Comparison of ENCODE assay signal across 8 cellular contexts in the genomic region with DNA sequence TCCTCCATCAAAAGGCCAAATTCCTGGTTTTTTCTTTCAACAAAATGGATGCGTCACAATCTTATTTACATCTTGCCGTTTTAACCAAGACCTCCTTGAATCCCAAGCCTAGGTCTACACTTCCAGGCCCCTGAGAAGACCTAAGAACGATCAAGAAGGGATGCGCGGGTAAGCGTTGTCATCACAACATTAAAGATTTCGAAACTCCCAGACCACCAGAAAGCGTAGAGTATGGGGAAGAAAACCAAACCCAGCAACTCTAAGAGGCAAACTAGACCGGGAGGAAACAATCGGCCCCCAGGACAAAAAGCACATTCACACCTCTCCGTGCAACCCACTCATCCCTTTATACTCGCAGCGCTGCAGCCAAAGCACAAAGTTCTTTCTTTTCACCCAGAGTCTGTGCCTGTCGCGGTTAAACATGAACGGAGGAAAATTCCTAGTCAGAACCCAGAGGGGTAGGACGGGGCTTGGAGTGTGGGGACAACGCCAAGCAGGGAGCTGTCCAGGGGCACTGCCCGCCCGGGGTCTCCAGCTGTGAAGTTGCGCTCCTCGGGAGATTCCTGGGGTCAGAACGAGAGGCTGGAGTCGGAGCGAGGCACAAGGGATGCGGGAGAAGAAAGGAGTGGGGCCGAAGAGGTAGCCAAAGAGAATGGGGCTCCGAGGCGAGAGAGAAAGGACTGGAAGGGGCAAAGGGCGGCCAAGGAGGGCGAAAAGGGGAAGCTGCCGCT. TPM values are rescaled to one million over a fixed set of nuclear protein-coding genes. Genes with fewer than 3 reads are reported as not detected.
DNase-seq lines count a peak whose midpoint lies in the region; ATAC-seq and TF ChIP-seq lines count a peak whose summit lies in the region.

No MANE protein-coding gene starts in this region.

- TF ChIP-seq CTCF in heart right ventricle (IDR thresholded peaks at IDR 0.05) (no peak), prostate gland (IDR thresholded peaks at IDR 0.05) (no peak)

- H3K9me3 ChIP-seq in heart right ventricle (no peaks in the 10 kb centered on the region), prostate gland (no peaks in the 10 kb centered on the region)

- H3K9me3 Mint-ChIP-seq in activated naive CD4-positive, alpha-beta T cell treated with anti-CD3 and anti-CD28 coated beads for 36 hours: no peaks in the 10 kb centered on the region

- peak in 6 of 8 donors; percentile 1 to 54 (median 3) for ATAC-seq in heart right ventricle

- peaks cover 9% of the 10 kb centered on the region for H3K36me3 Mint-ChIP-seq in activated naive CD4-positive, alpha-beta T cell treated with anti-CD3 and anti-CD28 coated beads for 36 hours (ENCODE audit: low read depth)

- intact Hi-C loops in activated naive CD4-positive, alpha-beta T cell treated with anti-CD3 and anti-CD28 coated beads for 36 hours (cut with micrococcal nuclease): loop anchor here (1.0 to 10.0 kb wide), 8 partner anchors 265 to 755 kb away; a partner anchor contains a TSS
- intact Hi-C loops in heart right ventricle (cut with DNase I): loop anchor here in 9 of 10 donors (5.0 to 10.0 kb wide), 10 partner anchors 175 to 753 kb away; a partner anchor contains a TSS
- intact Hi-C loops in prostate gland (cut with DNase I): loop anchor here (5.0 to 10.0 kb wide), 4 partner anchors 315 to 753 kb away; a partner anchor contains a TSS

- H3K27me3 ChIP-seq in heart right ventricle (no peaks in the 10 kb centered on the region), prostate gland (replicated peaks; ENCODE audit: insufficient read depth) (no peaks in the 10 kb centered on the region)

- H3K4me1 ChIP-seq in heart right ventricle: peaks cover 0 to 64% (median 51%) of the 10 kb centered on the region in 9 donors
- H3K4me1 ChIP-seq in prostate gland (replicated peaks): no peaks in the 10 kb centered on the region

- H3K27ac ChIP-seq in heart right ventricle: peak overlapping the region; percentile 87 to 99 (median 93)
- H3K27ac ChIP-seq in prostate gland: peak overlapping the region; percentile 97

- H3K4me1 Mint-ChIP-seq in activated naive CD4-positive, alpha-beta T cell treated with anti-CD3 and anti-CD28 coated beads for 36 hours (ENCODE audit: low read depth): peaks cover 60% of the 10 kb centered on the region

- H3K27me3 Mint-ChIP-seq in activated naive CD4-positive, alpha-beta T cell treated with anti-CD3 and anti-CD28 coated beads for 36 hours (ENCODE audit: low read depth): no peaks in the 10 kb centered on the region

- H3K27ac Mint-ChIP-seq in activated naive CD4-positive, alpha-beta T cell treated with anti-CD3 and anti-CD28 coated beads for 36 hours: peak overlapping the region; percentile 92

- CTCF ChIA-PET in activated naive CD4-positive, alpha-beta T cell treated with anti-CD3 and anti-CD28 coated beads for 36 hours (lab: Charles Lee): interaction anchor here (1.0 kb wide), 1 partner anchor 401 kb away, joined by 4 read pairs; no protein-coding TSS in a partner anchor

- peak; percentile 64 for DNase-seq in DMS53 (lab: John Stamatoyannopoulos, UW)
- DNase-seq in DMS53 treated with DMSO at 0.1 percent for 48 hours (lab: John Stamatoyannopoulos, UW; ENCODE audit: unreplicated experiment): no peak
- peak; percentile 68 for DNase-seq in HT-29 (ENCODE audit: low spot score)
- peak; percentile 48 for DNase-seq in activated naive CD4-positive, alpha-beta T cell treated with anti-CD3 and anti-CD28 coated beads for 36 hours
- no peak for DNase-seq in heart right ventricle
- peak; percentile 19 for DNase-seq in prostate gland (ENCODE audit: low spot score)
- no peak for DNase-seq in foreskin melanocyte
- no peak for DNase-seq in epidermal melanocyte (ENCODE audit: insufficient read length, low spot score)

- TF ChIP-seq POLR2A in prostate gland (IDR thresholded peaks at IDR 0.05): no peak

- H3K36me3 ChIP-seq in heart right ventricle: peaks cover 0 to 20% (median 12%) of the 10 kb centered on the region in 9 donors
- H3K36me3 ChIP-seq in prostate gland: no peaks in the 10 kb centered on the region

- 0 to 1% methylated on average over 31 to 32 of the region's 32 CpGs for WGBS in heart right ventricle, 2 donors
- WGBS in prostate gland: under 1% methylated on average over 32 of the region's 32 CpGs

- H3K4me3 ChIP-seq in heart right ventricle (peak overlapping the region; percentile 73 to 99 (median 93)), prostate gland (peak overlapping the region; percentile 81 to 90)

- H3K4me3 Mint-ChIP-seq in activated naive CD4-positive, alpha-beta T cell treated with anti-CD3 and anti-CD28 coated beads for 36 hours: peak overlapping the region; percentile 94

RNA-seq across cellular contexts. Expression of a gene that starts 0.7 kb away (rescaled TPM):
- 44.3 and 46.3 TPM in 2 replicates for total RNA-seq in HT-29 (2014; rRNA removed; shearing (Covaris generic))
- 10 to 100 TPM; 27.7 to 28.4 TPM for total RNA-seq in activated naive CD4-positive, alpha-beta T cell treated with anti-CD3 and anti-CD28 coated beads for 36 hours
- 10 to 100 TPM; 22.6 to 37.3 (median 31.3) TPM for total RNA-seq in heart right ventricle
- polyA plus RNA-seq in heart right ventricle: 10 to 100 TPM; 16.4 to 26.9 TPM
- 10 to 100 TPM; 31.6 to 42.7 TPM for total RNA-seq in prostate gland

RNA-seq across cellular contexts. Expression of a gene that starts 22.9 kb away (rescaled TPM):
- 0.03 and 0.18 TPM in 2 replicates for total RNA-seq in HT-29 (2014; rRNA removed; shearing (Covaris generic))
- not detected for total RNA-seq in activated naive CD4-positive, alpha-beta T cell treated with anti-CD3 and anti-CD28 coated beads for 36 hours
- total RNA-seq in heart right ventricle: 100 to 1,000 TPM in 9 of 10 donors, 10 to 100 TPM in 1; 97.2 to 215 (median 152) TPM
- 10 to 100 TPM; 61.9 to 94.7 TPM for polyA plus RNA-seq in heart right ventricle
- 10 to 100 TPM; 29.1 to 31.1 TPM for total RNA-seq in prostate gland

RNA-seq across cellular contexts. Expression of a gene that starts 37.3 kb away (rescaled TPM):
- total RNA-seq in HT-29 (2014; rRNA removed; shearing (Covaris generic)): not detected in 2 replicates
- total RNA-seq in activated naive CD4-positive, alpha-beta T cell treated with anti-CD3 and anti-CD28 coated beads for 36 hours: under 1 TPM; 0.27 to 0.50 TPM
- total RNA-seq in heart right ventricle: under 1 TPM in 8 of 10 donors, not detected in 2; 0.09 to 0.71 (median 0.31) TPM
- polyA plus RNA-seq in heart right ventricle: under 1 TPM; 0.35 to 0.66 TPM
- 1 to 10 TPM in 1 of 2 donors, not detected in 1; 1.5 TPM for total RNA-seq in prostate gland

Comparison
In these comparisons a context has a peak if more than half of its experiments do, and no peak if none do; other contexts are left out.
1. DNase-seq: peak in DMS53 (single experiment), HT-29 (single experiment), activated naive CD4-positive, alpha-beta T cell treated with anti-CD3 and anti-CD28 coated beads for 36 hours (single experiment) and prostate gland (single experiment); none in DMS53 treated with DMSO at 0.1 percent for 48 hours (single experiment), heart right ventricle (0 of 2), foreskin melanocyte (single experiment) and epidermal melanocyte (single experiment).
2. RNA of a gene that starts 22.9 kb away (total RNA-seq): 97.2 to 215 TPM in heart right ventricle and 29.1 to 31.1 TPM in prostate gland; 0.03 to 0.18 TPM in HT-29 and not detected in activated naive CD4-positive, alpha-beta T cell treated with anti-CD3 and anti-CD28 coated beads for 36 hours; every median in the first group is over 10 times any median in the second.